15 cellular contexts compared by ENCODE assay signal in the genomic region with DNA sequence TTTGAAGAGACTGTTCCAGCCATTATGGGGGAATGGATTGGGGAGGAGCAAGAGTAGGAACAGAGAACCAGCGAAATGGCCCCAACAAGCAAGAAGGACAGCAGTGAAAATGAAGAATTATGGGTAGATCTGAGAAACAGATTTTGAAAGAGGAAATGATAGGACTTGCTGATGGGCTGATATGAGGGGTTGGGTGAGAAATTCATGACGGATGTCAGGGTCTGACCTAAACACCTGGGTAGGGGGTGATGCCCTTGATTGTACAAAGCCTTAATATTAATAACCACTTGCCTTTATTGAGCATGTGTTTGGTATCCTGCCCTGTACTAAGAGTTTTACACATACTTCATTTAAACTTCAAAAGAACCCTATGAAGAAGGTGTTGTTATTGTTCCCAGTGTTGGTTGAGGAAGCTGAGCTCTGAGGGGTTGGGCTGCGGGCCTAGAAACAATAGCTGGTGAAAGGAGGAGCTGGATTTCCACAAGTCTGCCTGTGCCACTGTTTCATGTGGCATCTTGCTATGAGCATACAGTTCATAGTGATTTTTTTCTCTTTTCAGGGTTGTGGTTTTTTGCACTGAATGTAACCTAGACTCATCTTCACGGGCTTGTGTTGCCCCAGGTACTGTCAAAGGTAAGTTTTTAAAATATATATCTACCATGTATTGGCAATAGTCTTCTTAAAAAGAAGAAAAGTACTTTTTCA.
DNase-seq lines count a peak whose midpoint lies in the region; ATAC-seq and TF ChIP-seq lines count a peak whose summit lies in the region.
"Had no signal": no experiment of that assay in that cellular context is flagged by ENCODE, and none has a peak within 500 bp of the region (broad histone marks: within the 10 kb centered on the region; RNA-seq: fewer than 3 reads in every experiment).

No MANE protein-coding gene starts in this region.

- no peaks in the 10 kb centered on the region for H3K9me3 Mint-ChIP-seq in central memory CD8-positive, alpha-beta T cell
- H3K9me3 Mint-ChIP-seq: brain had no signal

- H3K4me3 ChIP-seq in psoas muscle, result no peak overlapping the region
- H3K4me3 ChIP-seq: lower lobe of right lung, thyroid gland had no signal

- WGBS in psoas muscle, 3 donors, result 88 to 94% (median 92%) methylated on average over 4 of the region's 4 CpGs

- peak; percentile 96 for ATAC-seq in central memory CD8-positive, alpha-beta T cell (replicated peaks; ENCODE audit: extremely low read depth, poor library complexity, severe bottlenecking)
- ATAC-seq in GM18861 (IDR thresholded peaks at IDR 0.05; ENCODE audit: unreplicated experiment) (no peak), HG03108 (IDR thresholded peaks at IDR 0.05; ENCODE audit: unreplicated experiment) (no peak), GM18502 (IDR thresholded peaks at IDR 0.05; ENCODE audit: poor library complexity, unreplicated experiment) (no peak), psoas muscle (no peak)
- ATAC-seq: lower lobe of right lung had no signal

- intact Hi-C loops in psoas muscle (cut with DNase I), result no loop called here

- H3K27me3 ChIP-seq in psoas muscle (ENCODE audit: insufficient read depth in 3 of 3, low read length in 2 of 3), result no peaks in the 10 kb centered on the region
- H3K27me3 ChIP-seq: thyroid gland had no signal

- H3K27ac ChIP-seq in psoas muscle, result no peak overlapping the region
- H3K27ac ChIP-seq: lower lobe of right lung, thyroid gland had no signal

- peaks cover 45% of the 10 kb centered on the region for H3K4me1 ChIP-seq in psoas muscle

- peaks cover 80% of the 10 kb centered on the region for H3K4me1 Mint-ChIP-seq in central memory CD8-positive, alpha-beta T cell

- H3K27me3 Mint-ChIP-seq in central memory CD8-positive, alpha-beta T cell, result no peaks in the 10 kb centered on the region

- peak overlapping the region; percentile 4 for H3K4me3 Mint-ChIP-seq in central memory CD8-positive, alpha-beta T cell
- H3K4me3 Mint-ChIP-seq: brain had no signal

- TF ChIP-seq CTCF in psoas muscle (IDR thresholded peaks at IDR 0.05), result no peak

- peaks cover 16% of the 10 kb centered on the region for H3K36me3 Mint-ChIP-seq in central memory CD8-positive, alpha-beta T cell (ENCODE audit: insufficient read depth)

- peak overlapping the region; percentile 7 for H3K27ac Mint-ChIP-seq in central memory CD8-positive, alpha-beta T cell (ENCODE audit: low read depth)
- H3K27ac Mint-ChIP-seq: brain had no signal

- DNase-seq in stimulated activated CD8-positive, alpha-beta memory T cell treated with anti-CD3 and anti-CD28 coated beads, Interleukin-12 subunit alpha, Interleukin-12 subunit beta, amount 100 ng/mL, for 1 hour (ENCODE audit: low read depth), result peak; percentile 32
- DNase-seq in stimulated activated CD8-positive, alpha-beta memory T cell treated with anti-CD3 and anti-CD28 coated beads, Interleukin-4, amount 100 ng/mL, for 48 hours, result no peak
- DNase-seq in activated CD8-positive, alpha-beta memory T cell treated with anti-CD3 and anti-CD28 coated beads, Interleukin-2, amount 50 U/mL, for 4 hours, result peak; percentile 35
- DNase-seq in central memory CD8-positive, alpha-beta T cell (ENCODE audit: low spot score in 2 of 2), result peak; percentile 22 to 57
- no peak for DNase-seq in psoas muscle
- DNase-seq: foreskin fibroblast, KBM-7, lower lobe of right lung, NCI-H187, NCI-H526, thyroid gland had no signal

- H3K9me3 ChIP-seq in psoas muscle, result no peaks in the 10 kb centered on the region
- H3K9me3 ChIP-seq: lower lobe of right lung, thyroid gland had no signal

- peaks cover 0 to 4% of the 10 kb centered on the region in 2 donors for H3K36me3 ChIP-seq in psoas muscle (ENCODE audit: insufficient read depth in 1 of 2, low read depth in 1 of 2)
- H3K36me3 ChIP-seq: lower lobe of right lung, thyroid gland had no signal

Comparison
In these comparisons a context has a peak if more than half of its experiments do, and no peak if none do; other contexts are left out.
1. DNase-seq: peak in stimulated activated CD8-positive, alpha-beta memory T cell treated with anti-CD3 and anti-CD28 coated beads, Interleukin-12 subunit alpha, Interleukin-12 subunit beta, amount 100 ng/mL, for 1 hour (single experiment), activated CD8-positive, alpha-beta memory T cell treated with anti-CD3 and anti-CD28 coated beads, Interleukin-2, amount 50 U/mL, for 4 hours (single experiment) and central memory CD8-positive, alpha-beta T cell (2 of 2); none in stimulated activated CD8-positive, alpha-beta memory T cell treated with anti-CD3 and anti-CD28 coated beads, Interleukin-4, amount 100 ng/mL, for 48 hours (single experiment) and psoas muscle (0 of 2).